18 cellular contexts compared by ENCODE assay signal in genomic region chr6:27287751-27288135, GRCh38. TPM values are rescaled to one million over a fixed set of nuclear protein-coding genes. Genes with fewer than 3 reads are reported as not detected.
A peak's percentile ranks its signal among the peaks of the same experiment; 100 is the strongest.
DNase-seq lines count a peak whose midpoint lies in the region; ATAC-seq, FAIRE-seq and TF ChIP-seq lines count a peak whose summit lies in the region.
"Had no signal": no experiment of that assay in that cellular context is flagged by ENCODE, and none has a peak within 500 bp of the region (broad histone marks: within the 10 kb centered on the region; RNA-seq: fewer than 3 reads in every experiment).

No MANE protein-coding gene starts in this region.

- no peaks in the 10 kb centered on the region for H3K9me2 ChIP-seq in MM.1S (replicated peaks; ENCODE audit: insufficient read depth, low read length)

- no peak for TF ChIP-seq EP300 in ovary (IDR thresholded peaks at IDR 0.05)

- peaks cover 26% of the 10 kb centered on the region for H3K4me1 Mint-ChIP-seq in endodermal cell
- peaks cover 29% of the 10 kb centered on the region for H3K4me1 Mint-ChIP-seq in neural crest cell

- peak; percentile 8 for FAIRE-seq in GM19239 (lab: Jason Lieb, UNC)

- H2AFZ ChIP-seq in MM.1S (ENCODE audit: low read length), result peak overlapping the region; percentile 40; the same call in 1 of the 2 replicates

- no peaks in the 10 kb centered on the region for H3K36me3 Mint-ChIP-seq in endodermal cell (ENCODE audit: low read depth)
- H3K36me3 Mint-ChIP-seq in neural crest cell (ENCODE audit: low read depth), result peaks cover 11% of the 10 kb centered on the region

- DNase-seq in GM19239 (ENCODE audit: insufficient read length, low spot score) (no peak), MM.1S (no peak), endodermal cell (no peak), neural crest cell (ENCODE audit: low read depth, low spot score) (no peak), ovary (no peak), CD1c-positive myeloid dendritic cell (ENCODE audit: extremely low spot score) (no peak)
- DNase-seq: CD4-positive, CD25-positive, alpha-beta regulatory T cell; GDM1; natural killer cell; NCI-H1436 treated with DMSO at 0.1 percent for 48 hours; NCI-H510A treated with DMSO at 0.1 percent for 48 hours had no signal

- no peak overlapping the region for H3K27ac Mint-ChIP-seq in endodermal cell
- no peak overlapping the region for H3K27ac Mint-ChIP-seq in neural crest cell (ENCODE audit: unreplicated experiment)
- H3K27ac Mint-ChIP-seq: natural killer cell had no signal

- WGBS in endodermal cell (ENCODE audit: insufficient coverage in 1 of 2, insufficient read length in 1 of 2), 2 experiments, result 22 to 48% methylated on average over 5 to 8 of the region's 8 CpGs
- WGBS in ovary, 3 donors, result 5 to 8% (median 5%) methylated on average over 8 of the region's 8 CpGs

- H3K9me3 ChIP-seq in MM.1S (replicated peaks; ENCODE audit: insufficient read depth, low read length) (no peaks in the 10 kb centered on the region), endodermal cell (ENCODE audit: control insufficient read depth, low read length) (peaks cover 13% of the 10 kb centered on the region), ovary (peaks cover 0 to 7% of the 10 kb centered on the region in 2 donors)

- H3K27ac ChIP-seq in MM.1S (ENCODE audit: low read length) (no peak overlapping the region), endodermal cell (ENCODE audit: low read depth, low read length) (no peak overlapping the region), ovary (no peak overlapping the region)
- H3K27ac ChIP-seq: skin epidermis had no signal

- no peaks in the 10 kb centered on the region for H4K20me1 ChIP-seq in MM.1S (ENCODE audit: insufficient read depth, low read length)

- H3K4me1 ChIP-seq in MM.1S (ENCODE audit: low read length), result no peaks in the 10 kb centered on the region
- peaks cover 3% of the 10 kb centered on the region for H3K4me1 ChIP-seq in endodermal cell (ENCODE audit: control insufficient read depth, insufficient read depth, low read length)
- no peaks in the 10 kb centered on the region for H3K4me1 ChIP-seq in ovary (ENCODE audit: insufficient read depth)

- peak overlapping the region; percentile 52; the same call in 1 of the 2 replicates for H3K4me2 ChIP-seq in MM.1S (ENCODE audit: low read depth, low read length)

- intact Hi-C loops in ovary (cut with DNase I), result no loop called here

- no peak for TF ChIP-seq POLR2A in ovary (IDR thresholded peaks at IDR 0.05)

- H3K79me2 ChIP-seq in MM.1S (ENCODE audit: low read length), result no peaks in the 10 kb centered on the region

- ATAC-seq in GM18909 (IDR thresholded peaks at IDR 0.05; ENCODE audit: poor library complexity, unreplicated experiment), result no peak
- no peak for ATAC-seq in GM21737 (IDR thresholded peaks at IDR 0.05; ENCODE audit: unreplicated experiment)
- ATAC-seq: activated naive CD4-positive, alpha-beta T cell treated with anti-CD3 and anti-CD28 coated beads, Interleukin-2, amount 50 U/mL, for 72 hours; natural killer cell had no signal

- TF ChIP-seq CTCF in MM.1S (IDR thresholded peaks at IDR 0.05; ENCODE audit: low read length) (no peak), endodermal cell (conservative IDR thresholded peaks at IDR 0.05) (no peak), neural crest cell (conservative IDR thresholded peaks at IDR 0.05) (no peak), ovary (IDR thresholded peaks at IDR 0.05) (no peak)

- H3K27me3 Mint-ChIP-seq in endodermal cell (ENCODE audit: insufficient read depth) (peaks cover 71% of the 10 kb centered on the region), neural crest cell (ENCODE audit: low read depth) (peaks cover 95% of the 10 kb centered on the region)

- H3K9ac ChIP-seq in MM.1S (ENCODE audit: low read length) (no peak overlapping the region), endodermal cell (ENCODE audit: extremely low read depth, low read length, poor library complexity, severe bottlenecking) (peak overlapping the region; percentile 31)

- H3K27me3 ChIP-seq in MM.1S (replicated peaks; ENCODE audit: insufficient read depth, low read length) (no peaks in the 10 kb centered on the region), endodermal cell (ENCODE audit: control insufficient read depth, insufficient read depth, low read length, poor library complexity, severe bottlenecking) (peaks cover 92% of the 10 kb centered on the region), ovary (no peaks in the 10 kb centered on the region)

- H3K9me3 Mint-ChIP-seq in endodermal cell (peaks cover 2% of the 10 kb centered on the region), neural crest cell (peaks cover 6% of the 10 kb centered on the region)

- H3K36me3 ChIP-seq in MM.1S (replicated peaks; ENCODE audit: insufficient read depth, low read length) (no peaks in the 10 kb centered on the region), endodermal cell (ENCODE audit: control insufficient read depth, insufficient read depth, low read length) (no peaks in the 10 kb centered on the region), ovary (no peaks in the 10 kb centered on the region)

- H3K4me3 ChIP-seq in MM.1S (ENCODE audit: low read length) (peak overlapping the region; percentile 34; the same call in 1 of the 2 replicates), endodermal cell (ENCODE audit: low read length) (peak overlapping the region; percentile 88), ovary (no peak overlapping the region)
- H3K4me3 ChIP-seq: skin epidermis had no signal

- H3K4me3 Mint-ChIP-seq in endodermal cell (peak overlapping the region; percentile 69), neural crest cell (peak overlapping the region; percentile 55)
- H3K4me3 Mint-ChIP-seq: natural killer cell had no signal

- no peaks in the 10 kb centered on the region for H3F3A ChIP-seq in MM.1S (ENCODE audit: insufficient read depth, low read length)

RNA-seq across cellular contexts. Expression of gene POM121L2, which starts 24.3 kb away (rescaled TPM):
- total RNA-seq in endodermal cell (under 1 TPM in 1 of 2 donors, not detected in 1; 0.20 TPM), neural crest cell (not detected in 2 replicates), ovary (under 1 TPM in 1 of 7 donors, not detected in 6; 0.05 TPM)
- polyA plus RNA-seq in endodermal cell (2013, experiment 1 of 2), result not detected
- polyA plus RNA-seq in endodermal cell (2013, experiment 2 of 2), result not detected
- under 1 TPM in 1 of 2 donors, not detected in 1; 0.02 TPM for polyA plus RNA-seq in ovary
- total RNA-seq: activated CD8-positive, alpha-beta memory T cell treated with anti-CD3 and anti-CD28 coated beads for 36 hours; activated naive CD4-positive, alpha-beta T cell treated with anti-CD3 and anti-CD28 coated beads, Interleukin-2, amount 50 U/mL, for 72 hours; CD4-positive, CD25-positive, alpha-beta regulatory T cell; fibroblast of villous mesenchyme; natural killer cell; temporal lobe had no signal
- polyA plus RNA-seq: CD4-positive, CD25-positive, alpha-beta regulatory T cell had no signal

RNA-seq across cellular contexts. Expression of gene PRSS16, which starts 40.2 kb away (rescaled TPM):
- total RNA-seq in endodermal cell (10 to 100 TPM; 12.5 to 14.1 TPM), neural crest cell (0.57 and 0.63 TPM in 2 replicates), ovary (10 to 100 TPM in 1 of 7 donors, 1 to 10 TPM in 6; 1.7 to 16.9 (median 3.2) TPM)
- 3.9 TPM for polyA plus RNA-seq in endodermal cell (2013, experiment 1 of 2)
- polyA plus RNA-seq in endodermal cell (2013, experiment 2 of 2), result 3.4 TPM
- 1 to 10 TPM; 2.8 to 3.5 TPM for polyA plus RNA-seq in ovary
- total RNA-seq: fibroblast of villous mesenchyme, temporal lobe had no signal
